Comparison of ENCODE assay signal across 1 cellular context in genomic region chr6:125759184-125759902, GRCh38.
A peak's percentile ranks its signal among the peaks of the same experiment; 100 is the strongest.
TF ChIP-seq lines count a peak whose summit lies in the region.

No MANE protein-coding gene starts in this region.

TF ChIP-seq in H1, 55 proteins besides CTCF, POLR2A, EP300 and RAD21:
- TF ChIP-seq CREB1 (IDR thresholded peaks at IDR 0.05) (peak; percentile 56), CBX8 (IDR thresholded peaks at IDR 0.05; ENCODE audit: borderline replicate concordance, low read depth, low read length) (no peak), ATF3 (IDR thresholded peaks at IDR 0.05; ENCODE audit: insufficient read depth, low read depth, low read length) (no peak), CBX5 (IDR thresholded peaks at IDR 0.05; ENCODE audit: low read depth, low read length) (no peak), RXRA (IDR thresholded peaks at IDR 0.05; ENCODE audit: insufficient read depth, low read depth, low read length) (no peak), BRCA1 (IDR thresholded peaks at IDR 0.05; ENCODE audit: low read depth, low read length) (no peak), SP2 (IDR thresholded peaks at IDR 0.05; ENCODE audit: low read length) (no peak), POU5F1 (IDR thresholded peaks at IDR 0.05; ENCODE audit: low read depth, low read length) (no peak), RNF2 (IDR thresholded peaks at IDR 0.05; ENCODE audit: borderline replicate concordance, low read depth, low read length, missing control alignments, poor library complexity, severe bottlenecking) (no peak), EZH2 (IDR thresholded peaks at IDR 0.05; ENCODE audit: low read depth, low read length, severe bottlenecking) (no peak), MAFK (IDR thresholded peaks at IDR 0.05; ENCODE audit: low read depth, low read length) (no peak), TBP (IDR thresholded peaks at IDR 0.05; ENCODE audit: low read depth, low read length) (no peak), ZNF274 (IDR thresholded peaks at IDR 0.05; ENCODE audit: borderline replicate concordance, extremely low read depth, low read length) (no peak), TAF1 (IDR thresholded peaks at IDR 0.05; ENCODE audit: low read depth, low read length) (no peak), ATF2 (IDR thresholded peaks at IDR 0.05; ENCODE audit: low read length) (no peak), CHD1 (IDR thresholded peaks at IDR 0.05; ENCODE audit: low read depth, low read length) (no peak), HDAC2 (IDR thresholded peaks at IDR 0.05; ENCODE audit: borderline replicate concordance in 1 of 2, low read depth in 2 of 2, low read length in 2 of 2) (no peak), MAX (IDR thresholded peaks at IDR 0.05) (peak; percentile 79), FOSL1 (IDR thresholded peaks at IDR 0.05; ENCODE audit: insufficient read depth, low read depth, low read length) (no peak), KDM1A (IDR thresholded peaks at IDR 0.05; ENCODE audit: borderline replicate concordance, low read length) (no peak), SIRT6 (IDR thresholded peaks at IDR 0.05; ENCODE audit: low read length) (no peak), YY1 (IDR thresholded peaks at IDR 0.05; ENCODE audit: low read depth, low read length) (peak; percentile 68; the same call in 1 of the 2 replicates), CTBP2 (IDR thresholded peaks at IDR 0.05; ENCODE audit: borderline replicate concordance, insufficient read depth, insufficient read length, low read length) (peak; percentile 1), E2F6 (IDR thresholded peaks at IDR 0.05) (peak; percentile 67), POLR2AphosphoS5 (IDR thresholded peaks at IDR 0.05; ENCODE audit: low read depth, low read length) (no peak), GTF2F1 (IDR thresholded peaks at IDR 0.05; ENCODE audit: borderline replicate concordance, low read depth, low read length) (0 out of 2 replicates have a peak, but pooled peaks have one; percentile 16), USF2 (IDR thresholded peaks at IDR 0.05; ENCODE audit: low read length) (no peak)
